Comparison of ENCODE assay signal across 9 cellular contexts in the genomic region with DNA sequence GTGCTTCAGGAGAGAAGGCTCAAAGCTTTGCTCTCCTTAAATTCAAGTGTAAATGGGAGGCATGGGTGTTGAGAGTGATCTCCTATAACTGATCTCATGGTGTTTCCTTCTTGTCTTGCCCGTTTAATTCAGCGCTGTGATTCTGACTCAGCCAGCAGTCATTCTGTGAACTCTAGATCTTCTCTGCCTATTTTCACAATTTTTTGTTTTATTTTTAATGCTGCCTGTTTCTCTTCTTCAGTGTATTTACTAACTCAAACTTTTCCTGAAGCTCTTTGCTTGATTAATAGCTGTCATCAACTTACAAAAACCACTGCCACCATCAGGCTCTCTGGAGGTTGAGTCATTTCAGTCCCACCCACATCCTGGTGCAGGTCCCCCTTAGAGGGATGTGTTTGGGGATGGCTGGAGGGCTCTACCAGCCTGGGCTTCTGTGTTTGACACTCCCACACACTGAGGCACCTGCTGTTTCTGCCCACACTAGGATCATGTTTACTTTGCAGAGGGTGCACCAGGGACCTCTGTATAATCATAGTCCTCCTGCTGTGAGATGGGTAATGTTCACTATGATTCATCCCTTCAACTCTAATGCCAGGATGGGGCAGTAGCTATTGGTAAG.
A peak's percentile ranks its signal among the peaks of the same experiment; 100 is the strongest.
DNase-seq lines count a peak whose midpoint lies in the region; ATAC-seq, FAIRE-seq and TF ChIP-seq lines count a peak whose summit lies in the region.
"Had no signal": no experiment of that assay in that cellular context is flagged by ENCODE, and none has a peak within 500 bp of the region (broad histone marks: within the 10 kb centered on the region; RNA-seq: fewer than 3 reads in every experiment).

No MANE protein-coding gene starts in this region.

- intact Hi-C loops in PC-3 (cut with micrococcal nuclease): no loop called here
- intact Hi-C loops in activated T-helper 2 cell treated with anti-CD3 and anti-CD28 coated beads, Interferon-gamma antibody, Interleukin-2, Interleukin-4, amounts not matched to agents 10 μg/mL and 5 μg/mL and 100 μg/mL, durations not matched to agents 14 hours and 24 hours and 36 hours (cut with micrococcal nuclease): loop anchor here (1.0 to 5.0 kb wide), 5 partner anchors 8 to 237 kb away; a partner anchor contains a TSS

- WGBS in small intestine, 3 donors: 61 to 90% (median 61%) methylated on average over 2 of the region's 2 CpGs

- H4K20me1 ChIP-seq in PC-3 (ENCODE audit: low read length): 0 out of 2 replicates have a peak, but pooled peaks cover 3% of the 10 kb centered on the region

- no peak overlapping the region for H3K4me3 ChIP-seq in ACC112 (ENCODE audit: low read depth, low read length)
- H3K4me3 ChIP-seq in PC-3 (ENCODE audit: low read length): no peak overlapping the region
- no peak overlapping the region for H3K4me3 ChIP-seq in small intestine (ENCODE audit: low read depth in 1 of 2, low read length in 2 of 2)
- no peak overlapping the region for H3K4me3 ChIP-seq in right atrium auricular region
- H3K4me3 ChIP-seq: thoracic aorta had no signal

- ATAC-seq in GM19023 (IDR thresholded peaks at IDR 0.05; ENCODE audit: unreplicated experiment): peak; percentile 64
- peak; percentile 74 for ATAC-seq in HG03108 (IDR thresholded peaks at IDR 0.05; ENCODE audit: unreplicated experiment)
- ATAC-seq in PC-3: peak; percentile 80
- no peak for ATAC-seq in omental fat pad (ENCODE audit: low FRiP score)

- CTCF ChIA-PET in PC-3 (lab: Charles Lee): no interaction called here

- H3K79me2 ChIP-seq in ACC112 (ENCODE audit: control insufficient read depth, insufficient read depth, low read length, unreplicated experiment) (no peaks in the 10 kb centered on the region), PC-3 (ENCODE audit: low read length) (no peaks in the 10 kb centered on the region)

- peaks cover 55% of the 10 kb centered on the region for H3K4me1 Mint-ChIP-seq in activated T-helper 2 cell treated with anti-CD3 and anti-CD28 coated beads, Interferon-gamma antibody, Interleukin-2, Interleukin-4, amounts not matched to agents 10 μg/mL and 5 μg/mL and 100 μg/mL, durations not matched to agents 14 hours and 24 hours and 36 hours (ENCODE audit: low read depth)

- H3K27me3 ChIP-seq in ACC112 (ENCODE audit: insufficient read depth, low read length): no peaks in the 10 kb centered on the region
- no peaks in the 10 kb centered on the region for H3K27me3 ChIP-seq in PC-3 (ENCODE audit: low read length)
- no peaks in the 10 kb centered on the region for H3K27me3 ChIP-seq in small intestine (ENCODE audit: control insufficient read depth in 2 of 2, insufficient read depth in 2 of 2, low read length in 2 of 2)
- H3K27me3 ChIP-seq in right atrium auricular region: no peaks in the 10 kb centered on the region

- BruUV-seq in PC-3 (replicated peaks; lab: Mats Ljungman, UMichigan): no TSS peak

- H2AFZ ChIP-seq in ACC112 (ENCODE audit: low read length, unreplicated experiment): no peak overlapping the region
- H2AFZ ChIP-seq in PC-3 (ENCODE audit: low read length): no peak overlapping the region

- peak; percentile 76 for DNase-seq in PC-3
- peak; percentile 64 for DNase-seq in activated T-helper 2 cell treated with anti-CD3 and anti-CD28 coated beads, Interferon-gamma antibody, Interleukin-2, Interleukin-4, amounts not matched to agents 10 μg/mL and 5 μg/mL and 100 μg/mL, durations not matched to agents 14 hours and 24 hours and 36 hours (ENCODE audit: low spot score)
- DNase-seq in small intestine: peak; percentile 21
- no peak for DNase-seq in right atrium auricular region (ENCODE audit: low spot score)
- DNase-seq in omental fat pad (ENCODE audit: low spot score): no peak

- POLR2A ChIA-PET in PC-3 (lab: Charles Lee; ENCODE audit: unreplicated experiment): interaction anchor here (0.5 to 0.6 kb wide), 2 partner anchors 10 to 198 kb away, joined by 3 to 5 read pairs; no protein-coding TSS in a partner anchor

- H3K4me2 ChIP-seq in PC-3 (ENCODE audit: low read length): peak overlapping the region; percentile 31

- FAIRE-seq in small intestine (lab: Jason Lieb, UNC): no peak

- H3K9me3 Mint-ChIP-seq in activated T-helper 2 cell treated with anti-CD3 and anti-CD28 coated beads, Interferon-gamma antibody, Interleukin-2, Interleukin-4, amounts not matched to agents 10 μg/mL and 5 μg/mL and 100 μg/mL, durations not matched to agents 14 hours and 24 hours and 36 hours: peaks cover 7% of the 10 kb centered on the region

- H3K9ac ChIP-seq in PC-3 (ENCODE audit: low read length): no peak overlapping the region

- peak overlapping the region; percentile 61 for H3K4me3 Mint-ChIP-seq in activated T-helper 2 cell treated with anti-CD3 and anti-CD28 coated beads, Interferon-gamma antibody, Interleukin-2, Interleukin-4, amounts not matched to agents 10 μg/mL and 5 μg/mL and 100 μg/mL, durations not matched to agents 14 hours and 24 hours and 36 hours (ENCODE audit: low read depth)

- H3K4me1 ChIP-seq in ACC112 (ENCODE audit: control insufficient read depth, insufficient read depth, low read length, unreplicated experiment) (peaks cover 28% of the 10 kb centered on the region), PC-3 (ENCODE audit: insufficient read depth, low read length) (peaks cover 21% of the 10 kb centered on the region), small intestine (ENCODE audit: control insufficient read depth in 2 of 2, insufficient read depth in 1 of 2, low read depth in 1 of 2, low read length in 1 of 2) (peaks cover 2 to 16% of the 10 kb centered on the region in 2 donors), right atrium auricular region (peaks cover 0 to 18% of the 10 kb centered on the region in 2 donors)

- H3K9me3 ChIP-seq in PC-3 (ENCODE audit: low read length) (no peaks in the 10 kb centered on the region), small intestine (ENCODE audit: control insufficient read depth, low read depth) (no peaks in the 10 kb centered on the region), right atrium auricular region (no peaks in the 10 kb centered on the region)
- H3K9me3 ChIP-seq: thoracic aorta had no signal

- peaks cover 10% of the 10 kb centered on the region for H3K36me3 Mint-ChIP-seq in activated T-helper 2 cell treated with anti-CD3 and anti-CD28 coated beads, Interferon-gamma antibody, Interleukin-2, Interleukin-4, amounts not matched to agents 10 μg/mL and 5 μg/mL and 100 μg/mL, durations not matched to agents 14 hours and 24 hours and 36 hours (ENCODE audit: low read depth)

- no peaks in the 10 kb centered on the region for H3K9me2 ChIP-seq in PC-3 (replicated peaks; ENCODE audit: low read length)

- H3K27ac Mint-ChIP-seq in activated T-helper 2 cell treated with anti-CD3 and anti-CD28 coated beads, Interferon-gamma antibody, Interleukin-2, Interleukin-4, amounts not matched to agents 10 μg/mL and 5 μg/mL and 100 μg/mL, durations not matched to agents 14 hours and 24 hours and 36 hours: peak overlapping the region; percentile 89

- H3F3A ChIP-seq in PC-3 (ENCODE audit: low read length, unreplicated experiment): no peaks in the 10 kb centered on the region

- H3K27ac ChIP-seq in ACC112 (ENCODE audit: low read depth, low read length) (peak overlapping the region; percentile 43; the same call in 1 of the 2 replicates), PC-3 (ENCODE audit: low read length) (no peak overlapping the region), small intestine (ENCODE audit: low read depth in 1 of 2, low read length in 1 of 2) (no peak overlapping the region), right atrium auricular region (no peak overlapping the region)
- H3K27ac ChIP-seq: thoracic aorta had no signal

- peaks cover 2% of the 10 kb centered on the region for H3K27me3 Mint-ChIP-seq in activated T-helper 2 cell treated with anti-CD3 and anti-CD28 coated beads, Interferon-gamma antibody, Interleukin-2, Interleukin-4, amounts not matched to agents 10 μg/mL and 5 μg/mL and 100 μg/mL, durations not matched to agents 14 hours and 24 hours and 36 hours (ENCODE audit: low read depth)

- TF ChIP-seq CTCF in PC-3 (conservative IDR thresholded peaks at IDR 0.05; ENCODE audit: low read depth, low read length): no peak
- no peak for TF ChIP-seq CTCF in right atrium auricular region (IDR thresholded peaks at IDR 0.05)
- no peak for TF ChIP-seq CTCF in omental fat pad (IDR thresholded peaks at IDR 0.05)

- no peaks in the 10 kb centered on the region for H3K36me3 ChIP-seq in ACC112 (ENCODE audit: insufficient read depth, low read length)
- no peaks in the 10 kb centered on the region for H3K36me3 ChIP-seq in PC-3 (ENCODE audit: low read depth, low read length)
- no peaks in the 10 kb centered on the region for H3K36me3 ChIP-seq in small intestine (ENCODE audit: control insufficient read depth in 2 of 2, insufficient read depth in 2 of 2, low read length in 2 of 2)
- H3K36me3 ChIP-seq in right atrium auricular region: no peaks in the 10 kb centered on the region
- H3K36me3 ChIP-seq: thoracic aorta had no signal

Comparison
In these comparisons a context has a peak if more than half of its experiments do, and no peak if none do; other contexts are left out.
1. DNase-seq: peak in PC-3 (single experiment), activated T-helper 2 cell treated with anti-CD3 and anti-CD28 coated beads, Interferon-gamma antibody, Interleukin-2, Interleukin-4, amounts not matched to agents 10 μg/mL and 5 μg/mL and 100 μg/mL, durations not matched to agents 14 hours and 24 hours and 36 hours (single experiment) and small intestine (single experiment); none in right atrium auricular region (single experiment) and omental fat pad (single experiment).